Comparison of ENCODE assay signal across 14 cellular contexts in genomic region chr17:52681486-52681885, GRCh38.
"Had no signal": no experiment of that assay in that cellular context is flagged by ENCODE, and none has a peak within 500 bp of the region (broad histone marks: within the 10 kb centered on the region; RNA-seq: fewer than 3 reads in every experiment).

No MANE protein-coding gene starts in this region.

- DNase-seq: activated naive CD4-positive, alpha-beta T cell treated with Interleukin-2 at 50 U/mL for 16 hours; activated T-cell treated with anti-CD3 and anti-CD28 coated beads for 4 hours; anterior cingulate cortex; brain microvascular endothelial cell; cortex of kidney; effector CD4-positive, alpha-beta T cell; islet precursor cell; naive B cell; sigmoid colon; stimulated activated CD4-positive, alpha-beta T cell treated with anti-CD3 and anti-CD28 coated beads, Interleukin-1b, Interleukin-23, amount 100 ng/mL, for 48 hours; stomach had no signal

- ATAC-seq: activated CD4-positive, CD25-positive, alpha-beta regulatory T cell treated with anti-CD3 and anti-CD28 coated beads, Interleukin-2, amount 50 U/mL, for 24 hours; activated T-helper 17 cell treated with anti-CD3 and anti-CD28 coated beads, Interleukin-2, amount 50 U/mL, for 72 hours; left lobe of liver had no signal
